ENCODE assay signal across 9 cellular contexts in genomic region chr9:136567651-136568287, GRCh38. TPM values are rescaled to one million over a fixed set of nuclear protein-coding genes. Genes with fewer than 3 reads are reported as not detected.
DNase-seq lines count a peak whose midpoint lies in the region; ATAC-seq, FAIRE-seq and TF ChIP-seq lines count a peak whose summit lies in the region.
"Had no signal": no experiment of that assay in that cellular context is flagged by ENCODE, and none has a peak within 500 bp of the region (broad histone marks: within the 10 kb centered on the region; RNA-seq: fewer than 3 reads in every experiment).

No MANE protein-coding gene starts in this region.

- no peak for ATAC-seq in HG02798 (IDR thresholded peaks at IDR 0.05; ENCODE audit: poor library complexity, unreplicated experiment)
- ATAC-seq: activated CD8-positive, alpha-beta T cell treated with anti-CD3 and anti-CD28 coated beads for 36 hours had no signal

- H3K36me3 Mint-ChIP-seq in HFFc6 (ENCODE audit: low read depth) = no peaks in the 10 kb centered on the region

- no peak overlapping the region for H3K27ac ChIP-seq in brain microvascular endothelial cell
- peak overlapping the region in 7 of 8 donors; percentile 60 to 95 (median 88) for H3K27ac ChIP-seq in spleen

- TF ChIP-seq CTCF in HFFc6 (IDR thresholded peaks at IDR 0.05) (no peak), brain microvascular endothelial cell (IDR thresholded peaks at IDR 0.05; ENCODE audit: low read depth, low read length, missing control alignments) (no peak), spleen (IDR thresholded peaks at IDR 0.05 in 8 of 11, conservative IDR thresholded peaks at IDR 0.05 in 3 of 11) (no peak)

- H3K36me3 ChIP-seq in brain microvascular endothelial cell (replicated peaks) = no peaks in the 10 kb centered on the region
- H3K36me3 ChIP-seq in spleen = no peaks in the 10 kb centered on the region

- intact Hi-C loops in spleen (cut with DNase I; ENCODE audit: low total_unique reads) = loop anchor here (10.0 kb wide), 1 partner anchor 47 kb away; no protein-coding TSS in a partner anchor

- H3K4me3 ChIP-seq in brain microvascular endothelial cell (ENCODE audit: low read depth, low read length) (no peak overlapping the region), spleen (no peak overlapping the region)

- no peaks in the 10 kb centered on the region for H3K9me3 Mint-ChIP-seq in HFFc6
- H3K9me3 Mint-ChIP-seq: activated CD8-positive, alpha-beta T cell treated with anti-CD3 and anti-CD28 coated beads for 36 hours had no signal

- in situ Hi-C loops in brain microvascular endothelial cell (cut with HindIII; ENCODE audit: low pct_ligation_motif_present, low sequenced_read_pairs) = no loop called here

- peaks cover 47 to 98% (median 81%) of the 10 kb centered on the region in 6 donors for H3K4me1 ChIP-seq in spleen

- H3K4me1 Mint-ChIP-seq in HFFc6 (ENCODE audit: low read depth) = peaks cover 33% of the 10 kb centered on the region

- TF ChIP-seq POLR2A in spleen (IDR thresholded peaks at IDR 0.05) (no peak), GM12892 (IDR thresholded peaks at IDR 0.05; ENCODE audit: low read depth, low read length) (no peak)

- WGBS in spleen, 5 donors = 70 to 78% (median 76%) methylated on average over 17 to 27 of the region's 27 CpGs

- H3K9me3 ChIP-seq in spleen = no peaks in the 10 kb centered on the region

- DNase-seq in HFFc6 (peak; percentile 77), brain microvascular endothelial cell (peak; percentile 81), islet precursor cell (peak; percentile 95), spleen (no peak), pons (ENCODE audit: low spot score) (no peak), GM12892 (ENCODE audit: insufficient read length) (no peak), T-helper 9 cell (no peak)
- DNase-seq: activated CD8-positive, alpha-beta T cell treated with anti-CD3 and anti-CD28 coated beads for 36 hours had no signal

- peaks cover 3% of the 10 kb centered on the region; the same call in 1 of the 2 replicates for H3K27me3 Mint-ChIP-seq in HFFc6 (ENCODE audit: insufficient read depth)
- H3K27me3 Mint-ChIP-seq: activated CD8-positive, alpha-beta T cell treated with anti-CD3 and anti-CD28 coated beads for 36 hours had no signal

- peak overlapping the region; percentile 64 for H3K27ac Mint-ChIP-seq in HFFc6
- H3K27ac Mint-ChIP-seq: activated CD8-positive, alpha-beta T cell treated with anti-CD3 and anti-CD28 coated beads for 36 hours had no signal

- FAIRE-seq in GM12892 (lab: Jason Lieb, UNC) = no peak

- peak overlapping the region; percentile 32; the same call in 1 of the 2 replicates for H3K4me3 Mint-ChIP-seq in HFFc6
- H3K4me3 Mint-ChIP-seq: activated CD8-positive, alpha-beta T cell treated with anti-CD3 and anti-CD28 coated beads for 36 hours had no signal

- H3K27me3 ChIP-seq in brain microvascular endothelial cell (replicated peaks) = no peaks in the 10 kb centered on the region
- H3K27me3 ChIP-seq in spleen (replicated peaks in 1 of 7) = peaks cover 0 to 5% (median 0%) of the 10 kb centered on the region in 7 donors

RNA-seq across cellular contexts. Expression of gene NOTCH1, which starts 21.9 kb away (rescaled TPM):
- 10 to 100 TPM; 12.1 to 17.1 (median 14.7) TPM for total RNA-seq in HFFc6 (2021; fragmentation: NEBNext Ultra II Directional; extraction: Animal tissue kit (Norgen Biotek cat#: 25700))
- 100 to 1,000 TPM in 4 of 7 donors, 10 to 100 TPM in 3; 88.6 to 140 (median 117) TPM for total RNA-seq in spleen
- 10 to 100 TPM in 1 of 3 donors, 1 to 10 TPM in 2; 4.9 to 27.2 (median 8.3) TPM for polyA plus RNA-seq in spleen
- 2.1 TPM for polyA plus RNA-seq in GM12892 (2012; ENCODE audit: missing spikeins)

Comparison
In these comparisons a context has a peak if more than half of its experiments do, and no peak if none do; other contexts are left out.
1. DNase-seq: peak in HFFc6 (single experiment), brain microvascular endothelial cell (single experiment) and islet precursor cell (single experiment); none in spleen (single experiment), pons (single experiment), GM12892 (single experiment) and T-helper 9 cell (single experiment).
2. RNA of gene NOTCH1, which starts 21.9 kb away (total RNA-seq): 88.6 to 140 TPM in spleen; 12.1 to 17.1 TPM in HFFc6; every median in the first group is over 4 times any median in the second.